19 cellular contexts compared by ENCODE assay signal in genomic region chr10:59844436-59844835, GRCh38.
"Had no signal": no experiment of that assay in that cellular context is flagged by ENCODE, and none has a peak within 500 bp of the region (broad histone marks: within the 10 kb centered on the region; RNA-seq: fewer than 3 reads in every experiment).

No MANE protein-coding gene starts in this region.

- H3K4me1 ChIP-seq: thyroid gland, vagina had no signal

- H3K9me3 ChIP-seq: thyroid gland, vagina had no signal

- H3K9me3 Mint-ChIP-seq: activated B cell treated with CpG ODN at 0.5 μM for 24 hours; activated CD4-positive, alpha-beta T cell treated with anti-CD3 and anti-CD28 coated beads, Interleukin-2, amount 10 ng/mL, durations not matched to agents 7 days and 5 days; activated naive CD4-positive, alpha-beta T cell treated with anti-CD3 and anti-CD28 coated beads, Interleukin-2, amount 50 U/mL, for 72 hours; activated T-cell treated with anti-CD3 and anti-CD28 coated beads, Interleukin-2, amount 50 U/mL, for 72 hours; brain; central memory CD8-positive, alpha-beta T cell; neural progenitor cell; stimulated activated memory B cell treated with anti-CD40 and anti-IgM and Interleukin-4, amounts not matched to agents 10 μg/mL and 1 μg/mL and 100 μg/mL, for 72 hours had no signal

- H3K27me3 ChIP-seq: neural progenitor cell, thyroid gland, vagina had no signal

- H3K27ac ChIP-seq: epithelial cell of prostate, neural progenitor cell, thyroid gland, vagina had no signal

- H3K27me3 Mint-ChIP-seq: activated B cell treated with CpG ODN at 0.5 μM for 24 hours; activated CD4-positive, alpha-beta T cell treated with anti-CD3 and anti-CD28 coated beads, Interleukin-2, amount 10 ng/mL, durations not matched to agents 7 days and 5 days; brain; central memory CD8-positive, alpha-beta T cell; stimulated activated memory B cell treated with anti-CD40 and anti-IgM and Interleukin-4, amounts not matched to agents 10 μg/mL and 1 μg/mL and 100 μg/mL, for 72 hours; T-helper 17 cell had no signal

- H3K36me3 ChIP-seq: thyroid gland had no signal

- H3K4me3 ChIP-seq: neural progenitor cell, thyroid gland, vagina had no signal

- DNase-seq: activated B cell treated with CpG ODN at 0.5 μM for 24 hours; activated CD4-positive, alpha-beta T cell treated with anti-CD3 and anti-CD28 coated beads, Interleukin-2, amount 10 ng/mL, durations not matched to agents 7 days and 5 days; activated CD8-positive, alpha-beta memory T cell treated with anti-CD3 and anti-CD28 coated beads, Interleukin-2, amount 50 U/mL, for 48 hours; activated gamma-delta T cell; activated T-cell treated with anti-CD3 and anti-CD28 coated beads, Interleukin-2, amount 50 U/mL, for 72 hours; cortex of kidney; effector CD4-positive, alpha-beta T cell; foreskin melanocyte; head of caudate nucleus; stimulated activated CD4-positive, alpha-beta T cell treated with anti-CD3 and anti-CD28 coated beads, Interleukin-2, amount 100 ng/mL, for 48 hours; T-helper 17 cell; thyroid gland had no signal

- H3K4me3 Mint-ChIP-seq: activated B cell treated with CpG ODN at 0.5 μM for 24 hours; activated CD4-positive, alpha-beta T cell treated with anti-CD3 and anti-CD28 coated beads, Interleukin-2, amount 10 ng/mL, durations not matched to agents 7 days and 5 days; activated T-cell treated with anti-CD3 and anti-CD28 coated beads, Interleukin-2, amount 50 U/mL, for 72 hours; brain; central memory CD8-positive, alpha-beta T cell; neural progenitor cell; stimulated activated memory B cell treated with anti-CD40 and anti-IgM and Interleukin-4, amounts not matched to agents 10 μg/mL and 1 μg/mL and 100 μg/mL, for 72 hours; T-helper 17 cell had no signal

- H3K27ac Mint-ChIP-seq: activated B cell treated with CpG ODN at 0.5 μM for 24 hours; activated CD4-positive, alpha-beta T cell treated with anti-CD3 and anti-CD28 coated beads, Interleukin-2, amount 10 ng/mL, durations not matched to agents 7 days and 5 days; neural progenitor cell; stimulated activated memory B cell treated with anti-CD40 and anti-IgM and Interleukin-4, amounts not matched to agents 10 μg/mL and 1 μg/mL and 100 μg/mL, for 72 hours; T-helper 17 cell had no signal

- ATAC-seq: activated naive CD4-positive, alpha-beta T cell treated with anti-CD3 and anti-CD28 coated beads, Interleukin-2, amount 50 U/mL, for 72 hours; activated T-cell treated with anti-CD3 and anti-CD28 coated beads, Interleukin-2, amount 50 U/mL, for 72 hours; stimulated activated memory B cell treated with anti-CD40 and anti-IgM and Interleukin-4, amounts not matched to agents 10 μg/mL and 1 μg/mL and 100 μg/mL, for 72 hours; T-helper 17 cell had no signal

- H3K9ac ChIP-seq: neural progenitor cell had no signal
